In genomic region chr10:102064868-102065560, GRCh38 we compare ENCODE assay signal across 1 cellular context.
A peak's percentile ranks its signal among the peaks of the same experiment; 100 is the strongest.
TF ChIP-seq lines count a peak whose summit lies in the region.

TSS of gene HPS6 (plus strand) at chr10:102065349. CDS start at chr10:102065475, 126 bp downstream.

TF ChIP-seq in K562, 482 proteins besides CTCF, POLR2A, EP300 and RAD21 (continued from another document and continues in another):
- no peak for TF ChIP-seq NR2C2 (CRISPR knock-in tag; IDR thresholded peaks at IDR 0.05)
- TF ChIP-seq NR2C2 (tag; IDR thresholded peaks at IDR 0.05), result no peak
- no peak for TF ChIP-seq SETDB1 (IDR thresholded peaks at IDR 0.05; ENCODE audit: low read length)
- TF ChIP-seq ZKSCAN8 (CRISPR knock-in tag; IDR thresholded peaks at IDR 0.05), result no peak
- peak in 1 of 2 experiments; percentile 13; a peak in 1 of 4 replicates for TF ChIP-seq RCOR1 (IDR thresholded peaks at IDR 0.05; ENCODE audit: borderline replicate concordance in 1 of 2, low read depth in 2 of 2, low read length in 2 of 2)
- TF ChIP-seq NFIC (IDR thresholded peaks at IDR 0.05), result no peak
- TF ChIP-seq DLX4 (CRISPR knock-in tag; IDR thresholded peaks at IDR 0.05), result no peak
- TF ChIP-seq PREB (CRISPR knock-in tag; IDR thresholded peaks at IDR 0.05), result no peak
- no peak for TF ChIP-seq STAT6 (CRISPR knock-in tag; IDR thresholded peaks at IDR 0.05)
- TF ChIP-seq ZNF561 (CRISPR knock-in tag; conservative IDR thresholded peaks at IDR 0.05), result no peak
- peak; percentile 70 for TF ChIP-seq VEZF1 (CRISPR knock-in tag; IDR thresholded peaks at IDR 0.05)
- no peak for TF ChIP-seq PTTG1 (tag; IDR thresholded peaks at IDR 0.05; ENCODE audit: low read depth)
- no peak for TF ChIP-seq RBM14 (IDR thresholded peaks at IDR 0.05; ENCODE audit: borderline replicate concordance, insufficient read depth, low read depth, low read length)
- no peak for TF ChIP-seq CAMTA2 (CRISPR knock-in tag; conservative IDR thresholded peaks at IDR 0.05)
- TF ChIP-seq EHMT2 (IDR thresholded peaks at IDR 0.05), result no peak
- TF ChIP-seq RERE (CRISPR knock-in tag; IDR thresholded peaks at IDR 0.05; ENCODE audit: borderline replicate concordance), result no peak
- TF ChIP-seq THRAP3 (IDR thresholded peaks at IDR 0.05; ENCODE audit: borderline replicate concordance), result no peak
- no peak for TF ChIP-seq NCOA6 (IDR thresholded peaks at IDR 0.05)
- no peak for TF ChIP-seq ZNF384 (IDR thresholded peaks at IDR 0.05; ENCODE audit: low read depth, low read length)
- TF ChIP-seq MYNN (IDR thresholded peaks at IDR 0.05), result no peak
- TF ChIP-seq MYNN (CRISPR knock-in tag; IDR thresholded peaks at IDR 0.05), result no peak
- TF ChIP-seq ZNF311 (CRISPR knock-in tag; IDR thresholded peaks at IDR 0.05), result peak; percentile 62; the same call in 1 of the 2 replicates
- no peak for TF ChIP-seq NCOA1 (IDR thresholded peaks at IDR 0.05; ENCODE audit: low read depth)
- TF ChIP-seq SIN3A (IDR thresholded peaks at IDR 0.05; ENCODE audit: borderline replicate concordance in 2 of 2, control insufficient read depth in 1 of 2, low read depth in 2 of 2, low read length in 2 of 2), result peak in 1 of 2 experiments; percentile 94; a peak in 3 of 4 replicates
- no peak for TF ChIP-seq TBL1XR1 (IDR thresholded peaks at IDR 0.05; ENCODE audit: low read length in 2 of 2)
- no peak for TF ChIP-seq KLF16 (IDR thresholded peaks at IDR 0.05)
- no peak for TF ChIP-seq EGR1 (conservative IDR thresholded peaks at IDR 0.05)
- TF ChIP-seq ZBTB43 (CRISPR knock-in tag; IDR thresholded peaks at IDR 0.05), result no peak
- TF ChIP-seq FOXO4 (CRISPR knock-in tag; IDR thresholded peaks at IDR 0.05), result no peak
- TF ChIP-seq TCF3 (CRISPR knock-in tag; IDR thresholded peaks at IDR 0.05), result no peak
- TF ChIP-seq JUND (IDR thresholded peaks at IDR 0.05; ENCODE audit: borderline replicate concordance, low read depth, low read length), result 0 out of 2 replicates have a peak, but pooled peaks have one; percentile 8
- no peak for TF ChIP-seq JUND (tag; IDR thresholded peaks at IDR 0.05; ENCODE audit: borderline replicate concordance, low read depth, low read length)
- no peak for TF ChIP-seq SRF (CRISPR knock-in tag; IDR thresholded peaks at IDR 0.05)
- TF ChIP-seq DACH1 (IDR thresholded peaks at IDR 0.05; ENCODE audit: partially characterized antibody), result no peak
- TF ChIP-seq TRIM24 (IDR thresholded peaks at IDR 0.05), result no peak
- TF ChIP-seq ZNF165 (CRISPR knock-in tag; IDR thresholded peaks at IDR 0.05; ENCODE audit: borderline replicate concordance), result no peak
- TF ChIP-seq ZBTB34 (CRISPR knock-in tag; IDR thresholded peaks at IDR 0.05), result no peak
- no peak for TF ChIP-seq THAP7 (CRISPR knock-in tag; IDR thresholded peaks at IDR 0.05)
- no peak for TF ChIP-seq POLR2H (tag; IDR thresholded peaks at IDR 0.05; ENCODE audit: low read depth)
- TF ChIP-seq BRF1 (IDR thresholded peaks at IDR 0.05; ENCODE audit: borderline replicate concordance, extremely low read depth, insufficient read length), result no peak
- TF ChIP-seq MXD1 (CRISPR knock-in tag; IDR thresholded peaks at IDR 0.05; ENCODE audit: borderline replicate concordance, poor library complexity, severe bottlenecking), result no peak
- no peak for TF ChIP-seq ELK3 (CRISPR knock-in tag; IDR thresholded peaks at IDR 0.05)
- no peak for TF ChIP-seq ZNF280B (CRISPR knock-in tag; IDR thresholded peaks at IDR 0.05)
- TF ChIP-seq PTBP1 (IDR thresholded peaks at IDR 0.05; ENCODE audit: low read depth, low read length), result no peak
- TF ChIP-seq TCF7L2 (IDR thresholded peaks at IDR 0.05; ENCODE audit: low read depth, low read length), result no peak
- TF ChIP-seq PML (IDR thresholded peaks at IDR 0.05; ENCODE audit: low read length), result no peak
- peak; percentile 64 for TF ChIP-seq HNRNPLL (IDR thresholded peaks at IDR 0.05; ENCODE audit: low read depth, low read length, poor library complexity, severe bottlenecking)
- TF ChIP-seq MECOM (CRISPR knock-in tag; IDR thresholded peaks at IDR 0.05), result no peak
